In the genomic region with DNA sequence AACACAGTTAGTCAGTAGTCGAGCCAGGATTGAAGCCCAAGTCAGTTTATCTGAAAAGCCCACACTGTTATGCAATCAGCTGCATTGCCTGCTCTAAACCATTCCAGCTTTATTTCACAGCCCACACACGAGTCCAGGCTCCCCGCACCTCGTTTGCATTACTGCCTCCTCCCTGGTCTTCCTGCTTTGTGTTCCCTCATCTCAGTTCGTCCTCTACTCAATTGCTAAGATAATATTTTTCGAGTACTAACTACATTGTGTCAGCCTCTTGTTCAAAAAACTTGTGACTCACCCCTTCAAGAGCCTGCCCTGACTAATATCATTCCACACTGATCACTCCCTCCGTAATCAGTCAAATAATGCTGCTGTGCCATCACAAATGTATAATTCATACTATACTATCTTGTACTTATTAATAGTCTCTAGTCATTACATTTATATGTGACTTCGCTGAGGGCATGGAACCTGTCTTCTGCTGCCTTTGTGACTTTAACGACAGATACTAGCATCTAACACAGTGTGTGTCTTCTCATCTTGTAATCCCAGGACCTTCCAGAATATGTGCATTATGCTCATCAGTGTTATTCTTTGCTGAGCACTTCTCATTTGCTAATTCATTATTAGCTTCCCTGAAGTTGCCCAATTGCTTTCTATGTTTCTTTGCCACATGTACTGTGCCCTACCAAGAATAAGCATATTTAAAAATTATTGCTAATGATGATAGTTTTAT, we compare ENCODE assay signal across 10 cellular contexts. TPM values are rescaled to one million over a fixed set of nuclear protein-coding genes. Genes with fewer than 3 reads are reported as not detected.
DNase-seq lines count a peak whose midpoint lies in the region; ATAC-seq and TF ChIP-seq lines count a peak whose summit lies in the region.
"Had no signal": no experiment of that assay in that cellular context is flagged by ENCODE, and none has a peak within 500 bp of the region (broad histone marks: within the 10 kb centered on the region; RNA-seq: fewer than 3 reads in every experiment).

No MANE protein-coding gene starts in this region.

- intact Hi-C loops in mucosa of descending colon (cut with DNase I, micrococcal nuclease): no loop called here
- intact Hi-C loops in body of pancreas (cut with DNase I): no loop called here

- H3K27ac ChIP-seq in coronary artery: peak overlapping the region in 1 of 2 donors; percentile 47
- H3K27ac ChIP-seq in body of pancreas: no peak overlapping the region

- H3K4me1 ChIP-seq in mucosa of descending colon (ENCODE audit: low read depth) (no peaks in the 10 kb centered on the region), body of pancreas (no peaks in the 10 kb centered on the region)

- H3K9me3 ChIP-seq in mucosa of descending colon (no peaks in the 10 kb centered on the region), body of pancreas (no peaks in the 10 kb centered on the region)

- TF ChIP-seq POLR2A in body of pancreas (IDR thresholded peaks at IDR 0.05): no peak

- 64 to 69% methylated on average over 9 of the region's 9 CpGs for WGBS in body of pancreas, 2 donors

- no peak for TF ChIP-seq CTCF in coronary artery (IDR thresholded peaks at IDR 0.05)
- no peak for TF ChIP-seq CTCF in mucosa of descending colon (IDR thresholded peaks at IDR 0.05)
- TF ChIP-seq CTCF in body of pancreas (IDR thresholded peaks at IDR 0.05): no peak

- H3K4me3 ChIP-seq in coronary artery: peak overlapping the region; percentile 5
- no peak overlapping the region for H3K4me3 ChIP-seq in mucosa of descending colon
- H3K4me3 ChIP-seq in body of pancreas: no peak overlapping the region

- peak; percentile 21 for ATAC-seq in mucosa of descending colon
- no peak for ATAC-seq in GM19328 (IDR thresholded peaks at IDR 0.05; ENCODE audit: unreplicated experiment)
- ATAC-seq in body of pancreas: no peak

- DNase-seq in AML-193 (lab: John Stamatoyannopoulos, UW) (peak; percentile 39 to 71), LHCN-M2 (ENCODE audit: low read depth) (peak; percentile 75), coronary artery (ENCODE audit: low spot score) (no peak), mucosa of descending colon (no peak), body of pancreas (no peak), DMS 273 (lab: John Stamatoyannopoulos, UW; ENCODE audit: unreplicated experiment) (no peak)
- no peak for DNase-seq in activated naive CD4-positive, alpha-beta T cell (lab: John Stamatoyannopoulos, UW)
- DNase-seq: immature natural killer cell, NCI-H524 treated with DMSO at 0.1 percent for 48 hours had no signal

- H3K36me3 ChIP-seq in mucosa of descending colon (ENCODE audit: low read depth): no peaks in the 10 kb centered on the region
- no peaks in the 10 kb centered on the region for H3K36me3 ChIP-seq in body of pancreas (replicated peaks in 1 of 2; ENCODE audit: insufficient read depth in 1 of 2, low read depth in 2 of 2)

- no peaks in the 10 kb centered on the region for H3K27me3 ChIP-seq in body of pancreas

RNA-seq across cellular contexts. Expression of a gene that starts 26.2 kb away (rescaled TPM):
- total RNA-seq in LHCN-M2 (2014; rRNA removed) (7.6 and 8.2 TPM in 2 replicates), mucosa of descending colon (1 to 10 TPM; 3.4 to 9.6 (median 6.6) TPM), body of pancreas (10 to 100 TPM; 25.7 to 31.9 TPM)
- polyA plus RNA-seq in LHCN-M2 (2012): 5.0 TPM

Comparison
In these comparisons a context has a peak if more than half of its experiments do, and no peak if none do; other contexts are left out.
1. DNase-seq: peak in AML-193 (2 of 2) and LHCN-M2 (single experiment); none in coronary artery (single experiment), mucosa of descending colon (0 of 3), body of pancreas (0 of 4), activated naive CD4-positive, alpha-beta T cell (0 of 4) and DMS 273 (single experiment).